ENCODE assay signal across 1 cellular context in the genomic region with DNA sequence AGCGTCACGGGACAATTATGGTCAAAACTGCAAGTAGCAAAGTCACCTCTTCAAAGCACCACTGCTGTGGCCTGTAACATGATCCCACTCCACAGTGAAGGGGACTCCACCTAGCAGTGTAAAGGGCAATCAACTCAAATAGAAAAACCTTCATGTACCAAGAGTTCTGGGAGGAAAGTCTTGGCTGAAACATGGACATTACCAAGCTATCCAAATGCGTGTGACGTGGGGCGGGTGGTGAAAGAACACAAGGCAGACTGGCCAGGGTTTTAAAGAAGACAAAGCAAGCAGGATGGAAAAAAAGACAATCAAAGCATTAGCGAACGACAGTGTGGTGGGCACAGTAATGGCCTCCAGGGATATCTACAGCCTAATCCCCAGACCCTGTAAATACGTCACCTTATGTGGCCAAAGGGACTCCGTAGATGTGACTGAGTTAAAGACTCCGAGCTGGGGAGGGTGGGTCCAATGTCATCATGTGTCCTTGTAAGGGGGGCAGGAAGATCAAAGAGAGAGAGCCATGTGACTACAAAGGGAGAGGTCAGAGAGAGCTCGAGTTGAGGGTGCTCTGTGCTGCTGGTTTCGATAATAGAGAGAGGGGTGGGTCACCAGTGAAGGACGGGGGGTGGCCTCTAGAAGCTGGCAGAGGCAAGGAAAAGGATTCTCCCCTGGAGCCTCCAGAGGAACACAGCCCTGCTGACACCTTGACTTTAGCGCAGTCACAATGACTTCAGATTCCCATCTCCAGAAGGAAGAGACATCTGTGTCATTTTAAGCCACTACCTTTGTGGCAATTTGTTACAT.
TF ChIP-seq lines count a peak whose summit lies in the region.

No MANE protein-coding gene starts in this region.

TF ChIP-seq in HepG2, 621 proteins besides CTCF, POLR2A, EP300 and RAD21 (continued from another document and continues in another):
- TF ChIP-seq, protein P1, sequence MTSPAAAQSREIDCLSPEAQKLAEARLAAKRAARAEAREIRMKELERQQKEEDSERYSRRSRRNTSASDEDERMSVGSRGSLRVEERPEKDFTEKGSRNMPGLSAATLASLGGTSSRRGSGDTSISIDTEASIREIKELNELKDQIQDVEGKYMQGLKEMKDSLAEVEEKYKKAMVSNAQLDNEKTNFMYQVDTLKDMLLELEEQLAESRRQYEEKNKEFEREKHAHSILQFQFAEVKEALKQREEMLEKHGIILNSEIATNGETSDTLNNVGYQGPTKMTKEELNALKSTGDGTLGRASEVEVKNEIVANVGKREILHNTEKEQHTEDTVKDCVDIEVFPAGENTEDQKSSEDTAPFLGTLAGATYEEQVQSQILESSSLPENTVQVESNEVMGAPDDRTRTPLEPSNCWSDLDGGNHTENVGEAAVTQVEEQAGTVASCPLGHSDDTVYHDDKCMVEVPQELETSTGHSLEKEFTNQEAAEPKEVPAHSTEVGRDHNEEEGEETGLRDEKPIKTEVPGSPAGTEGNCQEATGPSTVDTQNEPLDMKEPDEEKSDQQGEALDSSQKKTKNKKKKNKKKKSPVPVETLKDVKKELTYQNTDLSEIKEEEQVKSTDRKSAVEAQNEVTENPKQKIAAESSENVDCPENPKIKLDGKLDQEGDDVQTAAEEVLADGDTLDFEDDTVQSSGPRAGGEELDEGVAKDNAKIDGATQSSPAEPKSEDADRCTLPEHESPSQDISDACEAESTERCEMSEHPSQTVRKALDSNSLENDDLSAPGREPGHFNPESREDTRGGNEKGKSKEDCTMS (CRISPR knock-in tag; conservative IDR thresholded peaks at IDR 0.05), result no peak
- TF ChIP-seq REXO4 (CRISPR knock-in tag; IDR thresholded peaks at IDR 0.05; ENCODE audit: borderline replicate concordance) (no peak), AGO1 (IDR thresholded peaks at IDR 0.05; ENCODE audit: low read depth, low read length, poor library complexity, severe bottlenecking) (no peak), HOXA5 (CRISPR knock-in tag; IDR thresholded peaks at IDR 0.05) (peak; percentile 82), RAD51 (IDR thresholded peaks at IDR 0.05; ENCODE audit: borderline replicate concordance) (peak; percentile 68), SRY (CRISPR knock-in tag; IDR thresholded peaks at IDR 0.05) (no peak), ZNF296 (CRISPR knock-in tag; conservative IDR thresholded peaks at IDR 0.05) (no peak), PAWR (CRISPR knock-in tag; IDR thresholded peaks at IDR 0.05; ENCODE audit: borderline replicate concordance) (no peak), HNRNPUL1 (IDR thresholded peaks at IDR 0.05; ENCODE audit: low read depth, low read length) (no peak), ZMYM3 (CRISPR knock-in tag; IDR thresholded peaks at IDR 0.05) (peak; percentile 23; the same call in 1 of the 2 replicates), JARID2 (CRISPR knock-in tag; IDR thresholded peaks at IDR 0.05; ENCODE audit: insufficient replicate concordance) (peak; percentile 22), ZFP90 (CRISPR knock-in tag; IDR thresholded peaks at IDR 0.05; ENCODE audit: borderline replicate concordance) (no peak), PHF20 (CRISPR knock-in tag; IDR thresholded peaks at IDR 0.05) (no peak; the same call in 1 of the 2 replicates), SRF (IDR thresholded peaks at IDR 0.05; ENCODE audit: low read depth, low read length) (peak; percentile 93), SMARCE1 (IDR thresholded peaks at IDR 0.05; ENCODE audit: borderline replicate concordance) (no peak), NPAS2 (CRISPR knock-in tag; IDR thresholded peaks at IDR 0.05; ENCODE audit: borderline replicate concordance) (no peak), NFYC (CRISPR knock-in tag; IDR thresholded peaks at IDR 0.05) (no peak), TSC22D2 (CRISPR knock-in tag; IDR thresholded peaks at IDR 0.05; ENCODE audit: borderline replicate concordance) (0 out of 2 replicates have a peak, but pooled peaks have one; percentile 83), HOXA9 (CRISPR knock-in tag; IDR thresholded peaks at IDR 0.05; ENCODE audit: borderline replicate concordance) (no peak), SP2 (CRISPR knock-in tag; IDR thresholded peaks at IDR 0.05) (no peak), ZNF615 (CRISPR knock-in tag; IDR thresholded peaks at IDR 0.05; ENCODE audit: borderline replicate concordance) (0 out of 2 replicates have a peak, but pooled peaks have one; percentile 36), ZSCAN22 (CRISPR knock-in tag; IDR thresholded peaks at IDR 0.05) (no peak), DR1 (CRISPR knock-in tag; IDR thresholded peaks at IDR 0.05) (no peak; the same call in 1 of the 2 replicates), FOXJ3 (CRISPR knock-in tag; IDR thresholded peaks at IDR 0.05; ENCODE audit: borderline replicate concordance) (peak; percentile 83), ZSCAN25 (CRISPR knock-in tag; IDR thresholded peaks at IDR 0.05) (0 out of 2 replicates have a peak, but pooled peaks have one; percentile 51), KLF12 (CRISPR knock-in tag; IDR thresholded peaks at IDR 0.05; ENCODE audit: borderline replicate concordance) (no peak), HNRNPL (IDR thresholded peaks at IDR 0.05; ENCODE audit: low read depth, low read length) (no peak), ZNF253 (CRISPR knock-in tag; IDR thresholded peaks at IDR 0.05; ENCODE audit: borderline replicate concordance) (no peak), TEAD3 (CRISPR knock-in tag; optimal IDR thresholded peaks at IDR 0.05; ENCODE audit: borderline replicate concordance) (no peak), PHB2 (IDR thresholded peaks at IDR 0.05; ENCODE audit: partially characterized antibody) (no peak), MEF2D (CRISPR knock-in tag; IDR thresholded peaks at IDR 0.05) (peak; percentile 53; the same call in 1 of the 2 replicates), KAT8 (CRISPR knock-in tag; IDR thresholded peaks at IDR 0.05) (peak; percentile 50; the same call in 1 of the 2 replicates), CENPX (CRISPR knock-in tag; IDR thresholded peaks at IDR 0.05) (no peak), ZNF337 (CRISPR knock-in tag; IDR thresholded peaks at IDR 0.05; ENCODE audit: borderline replicate concordance, low read depth) (peak; percentile 65; the same call in 1 of the 2 replicates), LCORL (IDR thresholded peaks at IDR 0.05) (no peak), LCORL (CRISPR knock-in tag; IDR thresholded peaks at IDR 0.05) (peak; percentile 71), ZNF225 (CRISPR knock-in tag; IDR thresholded peaks at IDR 0.05) (no peak), ZNF577 (CRISPR knock-in tag; IDR thresholded peaks at IDR 0.05; ENCODE audit: borderline replicate concordance, low read depth) (no peak)
- TF ChIP-seq, protein P2, sequence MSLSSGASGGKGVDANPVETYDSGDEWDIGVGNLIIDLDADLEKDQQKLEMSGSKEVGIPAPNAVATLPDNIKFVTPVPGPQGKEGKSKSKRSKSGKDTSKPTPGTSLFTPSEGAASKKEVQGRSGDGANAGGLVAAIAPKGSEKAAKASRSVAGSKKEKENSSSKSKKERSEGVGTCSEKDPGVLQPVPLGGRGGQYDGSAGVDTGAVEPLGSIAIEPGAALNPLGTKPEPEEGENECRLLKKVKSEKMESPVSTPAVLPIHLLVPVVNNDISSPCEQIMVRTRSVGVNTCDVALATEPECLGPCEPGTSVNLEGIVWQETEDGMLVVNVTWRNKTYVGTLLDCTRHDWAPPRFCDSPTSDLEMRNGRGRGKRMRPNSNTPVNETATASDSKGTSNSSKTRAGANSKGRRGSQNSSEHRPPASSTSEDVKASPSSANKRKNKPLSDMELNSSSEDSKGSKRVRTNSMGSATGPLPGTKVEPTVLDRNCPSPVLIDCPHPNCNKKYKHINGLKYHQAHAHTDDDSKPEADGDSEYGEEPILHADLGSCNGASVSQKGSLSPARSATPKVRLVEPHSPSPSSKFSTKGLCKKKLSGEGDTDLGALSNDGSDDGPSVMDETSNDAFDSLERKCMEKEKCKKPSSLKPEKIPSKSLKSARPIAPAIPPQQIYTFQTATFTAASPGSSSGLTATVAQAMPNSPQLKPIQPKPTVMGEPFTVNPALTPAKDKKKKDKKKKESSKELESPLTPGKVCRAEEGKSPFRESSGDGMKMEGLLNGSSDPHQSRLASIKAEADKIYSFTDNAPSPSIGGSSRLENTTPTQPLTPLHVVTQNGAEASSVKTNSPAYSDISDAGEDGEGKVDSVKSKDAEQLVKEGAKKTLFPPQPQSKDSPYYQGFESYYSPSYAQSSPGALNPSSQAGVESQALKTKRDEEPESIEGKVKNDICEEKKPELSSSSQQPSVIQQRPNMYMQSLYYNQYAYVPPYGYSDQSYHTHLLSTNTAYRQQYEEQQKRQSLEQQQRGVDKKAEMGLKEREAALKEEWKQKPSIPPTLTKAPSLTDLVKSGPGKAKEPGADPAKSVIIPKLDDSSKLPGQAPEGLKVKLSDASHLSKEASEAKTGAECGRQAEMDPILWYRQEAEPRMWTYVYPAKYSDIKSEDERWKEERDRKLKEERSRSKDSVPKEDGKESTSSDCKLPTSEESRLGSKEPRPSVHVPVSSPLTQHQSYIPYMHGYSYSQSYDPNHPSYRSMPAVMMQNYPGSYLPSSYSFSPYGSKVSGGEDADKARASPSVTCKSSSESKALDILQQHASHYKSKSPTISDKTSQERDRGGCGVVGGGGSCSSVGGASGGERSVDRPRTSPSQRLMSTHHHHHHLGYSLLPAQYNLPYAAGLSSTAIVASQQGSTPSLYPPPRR (CRISPR knock-in tag; IDR thresholded peaks at IDR 0.05; ENCODE audit: borderline replicate concordance), result peak; percentile 40; the same call in 1 of the 2 replicates
- TF ChIP-seq, protein P3, sequence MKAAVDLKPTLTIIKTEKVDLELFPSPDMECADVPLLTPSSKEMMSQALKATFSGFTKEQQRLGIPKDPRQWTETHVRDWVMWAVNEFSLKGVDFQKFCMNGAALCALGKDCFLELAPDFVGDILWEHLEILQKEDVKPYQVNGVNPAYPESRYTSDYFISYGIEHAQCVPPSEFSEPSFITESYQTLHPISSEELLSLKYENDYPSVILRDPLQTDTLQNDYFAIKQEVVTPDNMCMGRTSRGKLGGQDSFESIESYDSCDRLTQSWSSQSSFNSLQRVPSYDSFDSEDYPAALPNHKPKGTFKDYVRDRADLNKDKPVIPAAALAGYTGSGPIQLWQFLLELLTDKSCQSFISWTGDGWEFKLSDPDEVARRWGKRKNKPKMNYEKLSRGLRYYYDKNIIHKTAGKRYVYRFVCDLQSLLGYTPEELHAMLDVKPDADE (CRISPR knock-in tag; IDR thresholded peaks at IDR 0.05), result no peak
- TF ChIP-seq, protein P4, sequence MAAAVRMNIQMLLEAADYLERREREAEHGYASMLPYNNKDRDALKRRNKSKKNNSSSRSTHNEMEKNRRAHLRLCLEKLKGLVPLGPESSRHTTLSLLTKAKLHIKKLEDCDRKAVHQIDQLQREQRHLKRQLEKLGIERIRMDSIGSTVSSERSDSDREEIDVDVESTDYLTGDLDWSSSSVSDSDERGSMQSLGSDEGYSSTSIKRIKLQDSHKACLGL (CRISPR knock-in tag; IDR thresholded peaks at IDR 0.05), result no peak
- TF ChIP-seq, protein P5, sequence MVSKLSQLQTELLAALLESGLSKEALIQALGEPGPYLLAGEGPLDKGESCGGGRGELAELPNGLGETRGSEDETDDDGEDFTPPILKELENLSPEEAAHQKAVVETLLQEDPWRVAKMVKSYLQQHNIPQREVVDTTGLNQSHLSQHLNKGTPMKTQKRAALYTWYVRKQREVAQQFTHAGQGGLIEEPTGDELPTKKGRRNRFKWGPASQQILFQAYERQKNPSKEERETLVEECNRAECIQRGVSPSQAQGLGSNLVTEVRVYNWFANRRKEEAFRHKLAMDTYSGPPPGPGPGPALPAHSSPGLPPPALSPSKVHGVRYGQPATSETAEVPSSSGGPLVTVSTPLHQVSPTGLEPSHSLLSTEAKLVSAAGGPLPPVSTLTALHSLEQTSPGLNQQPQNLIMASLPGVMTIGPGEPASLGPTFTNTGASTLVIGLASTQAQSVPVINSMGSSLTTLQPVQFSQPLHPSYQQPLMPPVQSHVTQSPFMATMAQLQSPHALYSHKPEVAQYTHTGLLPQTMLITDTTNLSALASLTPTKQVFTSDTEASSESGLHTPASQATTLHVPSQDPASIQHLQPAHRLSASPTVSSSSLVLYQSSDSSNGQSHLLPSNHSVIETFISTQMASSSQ (IDR thresholded peaks at IDR 0.05; ENCODE audit: low read depth), result no peak
- TF ChIP-seq, protein P5 (CRISPR knock-in tag; IDR thresholded peaks at IDR 0.05; ENCODE audit: borderline replicate concordance), result no peak
- TF ChIP-seq, protein P6, sequence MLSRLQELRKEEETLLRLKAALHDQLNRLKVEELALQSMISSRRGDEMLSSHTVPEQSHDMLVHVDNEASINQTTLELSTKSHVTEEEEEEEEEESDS (CRISPR knock-in tag; IDR thresholded peaks at IDR 0.05; ENCODE audit: borderline replicate concordance), result no peak
- TF ChIP-seq, protein P7, sequence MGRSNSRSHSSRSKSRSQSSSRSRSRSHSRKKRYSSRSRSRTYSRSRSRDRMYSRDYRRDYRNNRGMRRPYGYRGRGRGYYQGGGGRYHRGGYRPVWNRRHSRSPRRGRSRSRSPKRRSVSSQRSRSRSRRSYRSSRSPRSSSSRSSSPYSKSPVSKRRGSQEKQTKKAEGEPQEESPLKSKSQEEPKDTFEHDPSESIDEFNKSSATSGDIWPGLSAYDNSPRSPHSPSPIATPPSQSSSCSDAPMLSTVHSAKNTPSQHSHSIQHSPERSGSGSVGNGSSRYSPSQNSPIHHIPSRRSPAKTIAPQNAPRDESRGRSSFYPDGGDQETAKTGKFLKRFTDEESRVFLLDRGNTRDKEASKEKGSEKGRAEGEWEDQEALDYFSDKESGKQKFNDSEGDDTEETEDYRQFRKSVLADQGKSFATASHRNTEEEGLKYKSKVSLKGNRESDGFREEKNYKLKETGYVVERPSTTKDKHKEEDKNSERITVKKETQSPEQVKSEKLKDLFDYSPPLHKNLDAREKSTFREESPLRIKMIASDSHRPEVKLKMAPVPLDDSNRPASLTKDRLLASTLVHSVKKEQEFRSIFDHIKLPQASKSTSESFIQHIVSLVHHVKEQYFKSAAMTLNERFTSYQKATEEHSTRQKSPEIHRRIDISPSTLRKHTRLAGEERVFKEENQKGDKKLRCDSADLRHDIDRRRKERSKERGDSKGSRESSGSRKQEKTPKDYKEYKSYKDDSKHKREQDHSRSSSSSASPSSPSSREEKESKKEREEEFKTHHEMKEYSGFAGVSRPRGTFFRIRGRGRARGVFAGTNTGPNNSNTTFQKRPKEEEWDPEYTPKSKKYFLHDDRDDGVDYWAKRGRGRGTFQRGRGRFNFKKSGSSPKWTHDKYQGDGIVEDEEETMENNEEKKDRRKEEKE (IDR thresholded peaks at IDR 0.05), result no peak
